11 cellular contexts compared by ENCODE assay signal in genomic region chr12:73445658-73446324, GRCh38.
DNase-seq lines count a peak whose midpoint lies in the region; ATAC-seq lines count a peak whose summit lies in the region.
"Had no signal": no experiment of that assay in that cellular context is flagged by ENCODE, and none has a peak within 500 bp of the region (broad histone marks: within the 10 kb centered on the region; RNA-seq: fewer than 3 reads in every experiment).

No MANE protein-coding gene starts in this region.

- no peak for DNase-seq in memory B cell (ENCODE audit: low spot score in 2 of 2)
- DNase-seq in activated gamma-delta T cell (lab: John Stamatoyannopoulos, UW), result no peak
- no peak for DNase-seq in HUDEP-2 (lab: John Stamatoyannopoulos, UW; ENCODE audit: unreplicated experiment in 76 of 76)
- DNase-seq: DMS 273 treated with DMSO at 0.1 percent for 48 hours, hypothalamus, mammary epithelial cell, NCI-H187 had no signal

- H3K27ac Mint-ChIP-seq in memory B cell, result no peak overlapping the region

- H3K36me3 Mint-ChIP-seq in memory B cell, result no peaks in the 10 kb centered on the region

- H3K4me3 Mint-ChIP-seq in memory B cell, result peak overlapping the region; percentile 1

- H3K27me3 Mint-ChIP-seq in memory B cell, result no peaks in the 10 kb centered on the region

- ATAC-seq in GM19043 (IDR thresholded peaks at IDR 0.05; ENCODE audit: low read depth, unreplicated experiment) (peak; percentile 84), GM21737 (IDR thresholded peaks at IDR 0.05; ENCODE audit: unreplicated experiment) (peak; percentile 90), HG03280 (IDR thresholded peaks at IDR 0.05; ENCODE audit: unreplicated experiment) (peak; percentile 54), memory B cell (ENCODE audit: low read depth) (peak; percentile 85), HG02571 (IDR thresholded peaks at IDR 0.05; ENCODE audit: unreplicated experiment) (no peak)

- no peaks in the 10 kb centered on the region for H3K9me3 Mint-ChIP-seq in memory B cell

- H3K4me1 Mint-ChIP-seq in memory B cell, result peaks cover 9% of the 10 kb centered on the region
